Comparison of ENCODE assay signal across 18 cellular contexts in the genomic region with DNA sequence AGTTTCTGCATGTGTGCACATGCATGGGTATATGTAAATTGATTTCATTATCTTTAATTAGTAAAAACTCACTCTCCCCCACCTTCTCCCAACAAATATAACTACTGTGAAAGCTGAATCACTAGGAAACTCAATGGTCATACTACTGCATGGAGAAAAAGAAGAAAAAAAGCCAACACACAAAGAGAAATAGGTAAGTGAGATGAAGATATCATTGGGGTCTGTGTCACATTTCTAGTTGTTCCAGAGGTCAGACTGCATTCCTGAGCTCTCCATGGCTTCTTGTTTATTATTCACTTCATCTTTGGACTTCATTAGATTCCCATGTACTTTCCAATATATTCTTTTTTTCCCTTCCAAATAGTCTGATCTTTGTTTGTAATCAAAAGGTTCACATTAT.
DNase-seq lines count a peak whose midpoint lies in the region; ATAC-seq and TF ChIP-seq lines count a peak whose summit lies in the region.
"Had no signal": no experiment of that assay in that cellular context is flagged by ENCODE, and none has a peak within 500 bp of the region (broad histone marks: within the 10 kb centered on the region; RNA-seq: fewer than 3 reads in every experiment).

No MANE protein-coding gene starts in this region.

- H3K4me2 ChIP-seq in mammary epithelial cell (ENCODE audit: insufficient read depth, low read depth, low read length): no peak overlapping the region
- H3K4me2 ChIP-seq: A549 had no signal

- H3K9me3 Mint-ChIP-seq in MCF 10A (ENCODE audit: unreplicated experiment) (peaks cover 8% of the 10 kb centered on the region), HFFc6 (peaks cover 6% of the 10 kb centered on the region; the same call in 1 of the 2 replicates), neural crest cell (peaks cover 7% of the 10 kb centered on the region)

- no peak overlapping the region for H3K9ac ChIP-seq in mammary epithelial cell (ENCODE audit: insufficient read depth, low read length)

- H3K27ac ChIP-seq in mammary epithelial cell (ENCODE audit: insufficient read depth, low read depth, low read length): no peak overlapping the region
- peak overlapping the region in 43 of 59 donors; percentile 3 to 81 (median 55) for H3K27ac ChIP-seq in dorsolateral prefrontal cortex
- H3K27ac ChIP-seq: 22Rv1, A549, C4-2B, HL-60 had no signal

- H3K4me3 ChIP-seq in mammary epithelial cell (replicated peaks in 1 of 3; ENCODE audit: insufficient read depth in 1 of 3, low read depth in 2 of 3, low read length in 3 of 3) (no peak overlapping the region), dorsolateral prefrontal cortex (peak overlapping the region in 1 of 59 donors; percentile 14)
- H3K4me3 ChIP-seq: A549 had no signal

- intact Hi-C loops in MCF 10A (cut with micrococcal nuclease) (no loop called here), mammary epithelial cell (cut with micrococcal nuclease) (no loop called here), dorsolateral prefrontal cortex (cut with DNase I) (no loop called here)

- H3K4me1 Mint-ChIP-seq in MCF 10A (ENCODE audit: insufficient read depth, unreplicated experiment) (peaks cover 19% of the 10 kb centered on the region), HFFc6 (ENCODE audit: low read depth) (peaks cover 44% of the 10 kb centered on the region), neural crest cell (peaks cover 17% of the 10 kb centered on the region)

- no peaks in the 10 kb centered on the region for H3K36me3 Mint-ChIP-seq in MCF 10A (ENCODE audit: insufficient read depth, unreplicated experiment)
- peaks cover 33% of the 10 kb centered on the region for H3K36me3 Mint-ChIP-seq in HFFc6 (ENCODE audit: low read depth)
- H3K36me3 Mint-ChIP-seq in neural crest cell (ENCODE audit: low read depth): peaks cover 9% of the 10 kb centered on the region

- H3K4me3 Mint-ChIP-seq in MCF 10A (ENCODE audit: unreplicated experiment): peak overlapping the region; percentile 25
- H3K4me3 Mint-ChIP-seq in HFFc6: no peak overlapping the region
- H3K4me3 Mint-ChIP-seq in neural crest cell: no peak overlapping the region
- H3K4me3 Mint-ChIP-seq: CD4-positive, alpha-beta T cell; H9 had no signal

- in situ Hi-C loops in mammary epithelial cell (cut with MboI; ENCODE audit: low sequenced_read_pairs in 2 of 2): no loop called here

- H3K27me3 ChIP-seq in mammary epithelial cell (ENCODE audit: insufficient read depth, low read length) (no peaks in the 10 kb centered on the region), dorsolateral prefrontal cortex (no peaks in the 10 kb centered on the region)

- no peak overlapping the region for H2AFZ ChIP-seq in mammary epithelial cell (ENCODE audit: low read depth, low read length)

- CTCF ChIA-PET in MCF 10A (lab: Yijun Ruan, JAX) (no interaction called here), mammary epithelial cell (lab: Charles Lee; ENCODE audit: low non-redundant PET) (no interaction called here)

- no peak overlapping the region for H3K27ac Mint-ChIP-seq in MCF 10A (ENCODE audit: low read depth, unreplicated experiment)
- 0 out of 2 replicates have a peak overlapping the region, but pooled peaks have one; percentile 3 for H3K27ac Mint-ChIP-seq in HFFc6
- peak overlapping the region; percentile 81 for H3K27ac Mint-ChIP-seq in neural crest cell (ENCODE audit: unreplicated experiment)
- H3K27ac Mint-ChIP-seq: CD4-positive, alpha-beta T cell had no signal

- ATAC-seq in GM21786 (IDR thresholded peaks at IDR 0.05; ENCODE audit: unreplicated experiment): no peak
- ATAC-seq: A549 had no signal

- POLR2A ChIA-PET in MCF 10A (lab: Yijun Ruan, JAX): interaction anchor here (0.9 kb wide), 2 partner anchors 14 to 54 kb away, joined by 3 to 4 read pairs; no protein-coding TSS in a partner anchor

- H3K27me3 Mint-ChIP-seq in MCF 10A (ENCODE audit: insufficient read depth, unreplicated experiment): no peaks in the 10 kb centered on the region
- no peaks in the 10 kb centered on the region for H3K27me3 Mint-ChIP-seq in HFFc6 (ENCODE audit: insufficient read depth)
- H3K27me3 Mint-ChIP-seq in neural crest cell (ENCODE audit: low read depth): no peaks in the 10 kb centered on the region
- H3K27me3 Mint-ChIP-seq: CD4-positive, alpha-beta T cell had no signal

- peaks cover 79% of the 10 kb centered on the region for H3K79me2 ChIP-seq in mammary epithelial cell (ENCODE audit: insufficient read depth, low read length)

- H3K9me3 ChIP-seq in mammary epithelial cell (replicated peaks; ENCODE audit: insufficient read depth, low read length): no peaks in the 10 kb centered on the region

- TF ChIP-seq CTCF in MCF 10A (IDR thresholded peaks at IDR 0.05; ENCODE audit: unreplicated experiment): no peak
- no peak for TF ChIP-seq CTCF in mammary epithelial cell (conservative IDR thresholded peaks at IDR 0.05 in 1 of 2, IDR thresholded peaks at IDR 0.05 in 1 of 2; ENCODE audit: extremely low read depth in 1 of 2, insufficient read depth in 1 of 2, low read depth in 1 of 2, low read length in 2 of 2)
- no peak for TF ChIP-seq CTCF in HFFc6 (IDR thresholded peaks at IDR 0.05)
- TF ChIP-seq CTCF in dorsolateral prefrontal cortex (IDR thresholded peaks at IDR 0.05 in 54 of 56, conservative IDR thresholded peaks at IDR 0.05 in 2 of 56; ENCODE audit: low read depth in 1 of 56, partially characterized antibody in 56 of 56): no peak
- no peak for TF ChIP-seq CTCF in neural crest cell (conservative IDR thresholded peaks at IDR 0.05)

- no peaks in the 10 kb centered on the region for H3K36me3 ChIP-seq in mammary epithelial cell (ENCODE audit: insufficient read depth, low read length)

- no peaks in the 10 kb centered on the region for H3K4me1 ChIP-seq in mammary epithelial cell (ENCODE audit: insufficient read depth, low read length)
- H3K4me1 ChIP-seq: A549 had no signal

- no peaks in the 10 kb centered on the region for H4K20me1 ChIP-seq in mammary epithelial cell (ENCODE audit: insufficient read depth, low read length)

- dilution Hi-C loops in mammary epithelial cell (cut with HindIII; ENCODE audit: low sequenced_read_pairs): no loop called here

- no peak for DNase-seq in MCF 10A (ENCODE audit: unreplicated experiment)
- no peak for DNase-seq in mammary epithelial cell
- DNase-seq in HFFc6: no peak
- no peak for DNase-seq in dorsolateral prefrontal cortex
- DNase-seq in neural crest cell (ENCODE audit: low read depth, low spot score): no peak
- DNase-seq in islet precursor cell: no peak
- no peak for DNase-seq in mucosa of gallbladder (ENCODE audit: low spot score)
- DNase-seq: AML-193; CD4-positive, alpha-beta T cell; DMS79 treated with DMSO at 0.1 percent for 48 hours; GF-D8; H9; IMR-90 had no signal

- BruUV-seq in MCF 10A (replicated peaks; lab: Mats Ljungman, UMichigan) (no TSS peak), mammary epithelial cell (replicated peaks; lab: Mats Ljungman, UMichigan) (no TSS peak)
